ENCODE assay signal across 10 cellular contexts in the genomic region with DNA sequence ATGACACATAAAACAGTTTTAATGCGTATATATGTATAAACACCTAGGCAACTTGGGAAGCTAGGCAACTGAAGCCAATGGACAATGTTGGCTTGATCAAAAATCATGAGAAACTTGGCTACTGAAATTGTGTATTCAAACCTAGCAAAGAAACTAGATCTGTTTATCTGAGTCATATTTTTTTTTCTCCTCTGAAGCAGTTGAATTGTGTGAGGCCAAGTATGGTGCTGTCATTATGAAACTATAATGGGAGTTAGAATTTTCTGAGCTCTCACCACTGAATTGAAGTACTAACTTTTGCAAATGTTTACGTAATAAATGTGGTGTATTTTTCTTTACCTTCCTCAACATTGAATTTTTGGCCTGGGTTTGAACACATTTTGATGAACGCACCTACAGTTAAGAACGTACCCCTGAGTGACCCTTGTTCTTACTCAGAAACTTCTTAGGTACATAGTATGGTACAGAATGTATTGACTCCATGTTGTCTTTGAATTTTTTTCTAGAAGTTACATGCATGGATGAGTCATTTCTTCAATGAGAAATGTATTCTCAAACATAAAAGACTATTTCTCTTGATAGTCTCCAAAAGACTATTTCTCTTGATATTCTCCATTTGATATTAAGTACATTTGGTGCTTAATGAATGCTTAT. TPM values are rescaled to one million over a fixed set of nuclear protein-coding genes. Genes with fewer than 3 reads are reported as not detected.
DNase-seq lines count a peak whose midpoint lies in the region; ATAC-seq lines count a peak whose summit lies in the region.
"Had no signal": no experiment of that assay in that cellular context is flagged by ENCODE, and none has a peak within 500 bp of the region (broad histone marks: within the 10 kb centered on the region; RNA-seq: fewer than 3 reads in every experiment).

No MANE protein-coding gene starts in this region.

- peak overlapping the region; percentile 48 to 74 (median 56) for H3K4me3 Mint-ChIP-seq in CD4-positive, CD25-positive, alpha-beta regulatory T cell
- H3K4me3 Mint-ChIP-seq in central memory CD8-positive, alpha-beta T cell = no peak overlapping the region

- H3K4me1 Mint-ChIP-seq in CD4-positive, CD25-positive, alpha-beta regulatory T cell = peaks cover 40 to 94% (median 82%) of the 10 kb centered on the region in 4 donors
- peaks cover 58% of the 10 kb centered on the region for H3K4me1 Mint-ChIP-seq in central memory CD8-positive, alpha-beta T cell

- peak overlapping the region; percentile 66 for H3K4me3 ChIP-seq in CD4-positive, CD25-positive, alpha-beta regulatory T cell (ENCODE audit: low read depth, low read length)

- H3K36me3 Mint-ChIP-seq in CD4-positive, CD25-positive, alpha-beta regulatory T cell = peaks cover 73% of the 10 kb centered on the region
- H3K36me3 Mint-ChIP-seq in central memory CD8-positive, alpha-beta T cell (ENCODE audit: insufficient read depth) = peaks cover 65% of the 10 kb centered on the region

- no peaks in the 10 kb centered on the region for H3K9me3 ChIP-seq in CD4-positive, CD25-positive, alpha-beta regulatory T cell (ENCODE audit: control insufficient read depth in 2 of 2, low read length in 2 of 2)

- peaks cover 77% of the 10 kb centered on the region for H3K36me3 ChIP-seq in CD4-positive, CD25-positive, alpha-beta regulatory T cell (ENCODE audit: control insufficient read depth, insufficient read depth, low read length)

- peaks cover 73% of the 10 kb centered on the region for H3K4me1 ChIP-seq in CD4-positive, CD25-positive, alpha-beta regulatory T cell (ENCODE audit: control insufficient read depth, insufficient read depth, low read length, poor library complexity, severe bottlenecking)

- peak; percentile 59 to 66 for ATAC-seq in CD4-positive, CD25-positive, alpha-beta regulatory T cell (ENCODE audit: low read depth in 2 of 2)
- ATAC-seq in GM18520 (IDR thresholded peaks at IDR 0.05; ENCODE audit: unreplicated experiment) (peak; percentile 50), HG03565 (IDR thresholded peaks at IDR 0.05; ENCODE audit: unreplicated experiment) (peak; percentile 76)
- peak; percentile 36 for ATAC-seq in central memory CD8-positive, alpha-beta T cell (replicated peaks; ENCODE audit: extremely low read depth, poor library complexity, severe bottlenecking)
- ATAC-seq: HCT116 had no signal

- peak overlapping the region; percentile 88 to 93 (median 91) for H3K27ac Mint-ChIP-seq in CD4-positive, CD25-positive, alpha-beta regulatory T cell
- peak overlapping the region; percentile 13 for H3K27ac Mint-ChIP-seq in central memory CD8-positive, alpha-beta T cell (ENCODE audit: low read depth)

- DNase-seq in CD4-positive, CD25-positive, alpha-beta regulatory T cell = peak in 2 of 3 donors; percentile 41 to 76
- DNase-seq in central memory CD8-positive, alpha-beta T cell (ENCODE audit: low spot score in 2 of 2) = no peak
- DNase-seq in occipital lobe (lab: John Stamatoyannopoulos, UW) = no peak
- DNase-seq in midbrain (lab: John Stamatoyannopoulos, UW) = no peak
- no peak for DNase-seq in stimulated activated CD4-positive, alpha-beta T cell treated with anti-CD3 and anti-CD28 coated beads, Interleukin-15, amount 100 ng/mL, for 24 hours
- DNase-seq in NCI-H187 (lab: John Stamatoyannopoulos, UW) = no peak

- no peaks in the 10 kb centered on the region for H3K9me3 Mint-ChIP-seq in CD4-positive, CD25-positive, alpha-beta regulatory T cell
- H3K9me3 Mint-ChIP-seq in central memory CD8-positive, alpha-beta T cell = no peaks in the 10 kb centered on the region

- H3K27me3 Mint-ChIP-seq in CD4-positive, CD25-positive, alpha-beta regulatory T cell = no peaks in the 10 kb centered on the region
- no peaks in the 10 kb centered on the region for H3K27me3 Mint-ChIP-seq in central memory CD8-positive, alpha-beta T cell

- peak overlapping the region; percentile 69 for H3K27ac ChIP-seq in CD4-positive, CD25-positive, alpha-beta regulatory T cell (ENCODE audit: insufficient read depth, low read length, poor library complexity, severe bottlenecking)

- no peaks in the 10 kb centered on the region for H3K27me3 ChIP-seq in CD4-positive, CD25-positive, alpha-beta regulatory T cell (ENCODE audit: control insufficient read depth, insufficient read depth, low read length)

RNA-seq across cellular contexts. Expression of gene CD28, which starts 23.8 kb away (rescaled TPM):
- total RNA-seq in CD4-positive, CD25-positive, alpha-beta regulatory T cell = 235 TPM
- 100 to 1,000 TPM in 3 of 4 donors, 10 to 100 TPM in 1; 92.6 to 184 (median 130) TPM for polyA plus RNA-seq in CD4-positive, CD25-positive, alpha-beta regulatory T cell
- total RNA-seq in occipital lobe = 0.78 TPM
- total RNA-seq: SK-MEL-5 had no signal

Comparison
In these comparisons a context has a peak if more than half of its experiments do, and no peak if none do; other contexts are left out.
1. DNase-seq: peak in CD4-positive, CD25-positive, alpha-beta regulatory T cell (2 of 3); none in central memory CD8-positive, alpha-beta T cell (0 of 2), occipital lobe (single experiment), midbrain (single experiment), stimulated activated CD4-positive, alpha-beta T cell treated with anti-CD3 and anti-CD28 coated beads, Interleukin-15, amount 100 ng/mL, for 24 hours (single experiment) and NCI-H187 (0 of 2).
2. RNA of gene CD28, which starts 23.8 kb away (total RNA-seq): 235 TPM in CD4-positive, CD25-positive, alpha-beta regulatory T cell (single experiment); 0.78 TPM in occipital lobe (single experiment); every median in the first group is over 100 times any median in the second.
3. Peak in every context shown above with its lines, with median percentiles within 50 percentile points of each other: ATAC-seq.